ENCODE assay signal across 21 cellular contexts in genomic region chr3:68018275-68018674, GRCh38.
DNase-seq lines count a peak whose midpoint lies in the region; ATAC-seq and TF ChIP-seq lines count a peak whose summit lies in the region.
"Had no signal": no experiment of that assay in that cellular context is flagged by ENCODE, and none has a peak within 500 bp of the region (broad histone marks: within the 10 kb centered on the region; RNA-seq: fewer than 3 reads in every experiment).

No MANE protein-coding gene starts in this region.

- H3K27me3 Mint-ChIP-seq in GM23338 (ENCODE audit: insufficient read depth, low read depth, poor library complexity): no peaks in the 10 kb centered on the region
- H3K27me3 Mint-ChIP-seq: CD4-positive, alpha-beta memory T cell had no signal

- H3K4me1 ChIP-seq in GM23338 (ENCODE audit: insufficient read depth): no peaks in the 10 kb centered on the region
- no peaks in the 10 kb centered on the region for H3K4me1 ChIP-seq in adipocyte (ENCODE audit: control insufficient read depth, insufficient read depth, low read length)
- no peaks in the 10 kb centered on the region for H3K4me1 ChIP-seq in hepatocyte (ENCODE audit: insufficient read depth)
- H3K4me1 ChIP-seq: BLaER1, Caco-2, SJCRH30 had no signal

- no peak overlapping the region for H3K27ac Mint-ChIP-seq in GM23338

- H2AFZ ChIP-seq in GM23338 (no peak overlapping the region), hepatocyte (no peak overlapping the region)

- H3K9me3 ChIP-seq in adipocyte (ENCODE audit: control insufficient read depth, low read length) (no peaks in the 10 kb centered on the region), hepatocyte (ENCODE audit: low read depth) (no peaks in the 10 kb centered on the region)
- H3K9me3 ChIP-seq: BLaER1, Caco-2, SJCRH30 had no signal

- ATAC-seq in GM23338 (no peak; the same call in 2 of the 3 replicates), left lobe of liver (no peak), HG03280 (IDR thresholded peaks at IDR 0.05; ENCODE audit: unreplicated experiment) (no peak)

- H3K27me3 ChIP-seq in GM23338 (ENCODE audit: insufficient read depth): no peaks in the 10 kb centered on the region
- no peaks in the 10 kb centered on the region for H3K27me3 ChIP-seq in adipocyte (replicated peaks; ENCODE audit: control insufficient read depth, insufficient read depth, low read length)
- no peaks in the 10 kb centered on the region for H3K27me3 ChIP-seq in hepatocyte
- H3K27me3 ChIP-seq: BLaER1, SJCRH30 had no signal

- H3K27ac ChIP-seq in GM23338 (ENCODE audit: low read depth) (no peak overlapping the region), hepatocyte (no peak overlapping the region)
- H3K27ac ChIP-seq: BLaER1, SJCRH30 had no signal

- TF ChIP-seq CTCF in GM23338 (conservative IDR thresholded peaks at IDR 0.05; ENCODE audit: low read depth in 2 of 2) (peak in 1 of 2 experiments; percentile 46; a peak in 3 of 4 replicates), LNCaP clone FGC (IDR thresholded peaks at IDR 0.05; ENCODE audit: control insufficient read depth, extremely low read depth, insufficient read depth) (0 out of 2 replicates have a peak, but pooled peaks have one; percentile 6), hepatocyte (IDR thresholded peaks at IDR 0.05; ENCODE audit: poor library complexity) (no peak)

- WGBS in hepatocyte (ENCODE audit: low lambda C conversion rate, missing lambda C conversion rate): 100% methylated on average over 1 of the region's 1 CpG

- H3K4me2 ChIP-seq in GM23338 (no peak overlapping the region), hepatocyte (no peak overlapping the region)
- H3K4me2 ChIP-seq: BLaER1 had no signal

- no peaks in the 10 kb centered on the region for H3K79me2 ChIP-seq in GM23338 (replicated peaks; ENCODE audit: insufficient read depth)
- no peaks in the 10 kb centered on the region for H3K79me2 ChIP-seq in hepatocyte

- no peaks in the 10 kb centered on the region for H3K9me3 Mint-ChIP-seq in GM23338

- peaks cover 3% of the 10 kb centered on the region; the same call in 2 of the 3 replicates for H3K4me1 Mint-ChIP-seq in GM23338

- no peaks in the 10 kb centered on the region for H3K36me3 Mint-ChIP-seq in GM23338 (ENCODE audit: low read depth)
- H3K36me3 Mint-ChIP-seq: CD4-positive, alpha-beta memory T cell had no signal

- no peak overlapping the region for H3K9ac ChIP-seq in adipocyte (ENCODE audit: low read length)
- H3K9ac ChIP-seq: BLaER1 had no signal

- no peaks in the 10 kb centered on the region for H3K36me3 ChIP-seq in GM23338 (ENCODE audit: insufficient read depth)
- H3K36me3 ChIP-seq in adipocyte (ENCODE audit: control insufficient read depth, insufficient read depth, low read length, severe bottlenecking): no peaks in the 10 kb centered on the region
- no peaks in the 10 kb centered on the region for H3K36me3 ChIP-seq in hepatocyte (replicated peaks; ENCODE audit: insufficient read depth, low read depth)
- H3K36me3 ChIP-seq: BLaER1, SJCRH30 had no signal

- no peaks in the 10 kb centered on the region for H3F3A ChIP-seq in GM23338 (replicated peaks; ENCODE audit: low read depth)

- no peak overlapping the region for H3K4me3 Mint-ChIP-seq in GM23338
- H3K4me3 Mint-ChIP-seq: CD4-positive, alpha-beta memory T cell had no signal

- H3K9me2 ChIP-seq in GM23338 (ENCODE audit: insufficient read depth) (no peaks in the 10 kb centered on the region), hepatocyte (replicated peaks; ENCODE audit: insufficient read depth) (no peaks in the 10 kb centered on the region)

- H3K4me3 ChIP-seq in GM23338: no peak overlapping the region
- H3K4me3 ChIP-seq in LNCaP clone FGC (ENCODE audit: low read depth, low read length): no peak overlapping the region
- H3K4me3 ChIP-seq in adipocyte (ENCODE audit: low read length): no peak overlapping the region
- H3K4me3 ChIP-seq in hepatocyte: no peak overlapping the region
- H3K4me3 ChIP-seq: BLaER1, SJCRH30 had no signal

- peak; percentile 33 for DNase-seq in GM23338 (ENCODE audit: low spot score)
- no peak for DNase-seq in LNCaP clone FGC (ENCODE audit: low read depth)
- DNase-seq in adipocyte (ENCODE audit: low read depth): peak; percentile 3
- no peak for DNase-seq in hepatocyte (ENCODE audit: low spot score)
- no peak for DNase-seq in left lobe of liver (ENCODE audit: low spot score)
- DNase-seq in activated CD4-positive, CD25-positive, alpha-beta regulatory T cell (lab: John Stamatoyannopoulos, UW): no peak
- DNase-seq: Caco-2; CD4-positive, alpha-beta memory T cell; DMS 273 treated with DMSO at 0.1 percent for 48 hours; KBM-7; NCI-H1105; NCI-H1694; NCI-H2081; NCI-H2171; NCI-H345; NCI-H524; NCI-H774; NK-92 treated with Interleukin-12 subunit alpha and Interleukin-12 subunit beta, amount 100 ng/mL, for 24 hours; SJCRH30 had no signal

- H4K20me1 ChIP-seq in GM23338 (replicated peaks; ENCODE audit: insufficient read depth) (no peaks in the 10 kb centered on the region), hepatocyte (ENCODE audit: insufficient read depth, poor library complexity, severe bottlenecking) (no peaks in the 10 kb centered on the region)
- H4K20me1 ChIP-seq: BLaER1 had no signal

TF ChIP-seq in GM23338, 12 proteins besides CTCF, POLR2A, EP300 and RAD21:
- TF ChIP-seq EZH2phosphoT487 (IDR thresholded peaks at IDR 0.05; ENCODE audit: unreplicated experiment) (no peak), REST (IDR thresholded peaks at IDR 0.05; ENCODE audit: unreplicated experiment) (no peak), CREB1 (CRISPR knock-in tag; IDR thresholded peaks at IDR 0.05; ENCODE audit: low read depth) (no peak), JUNB (IDR thresholded peaks at IDR 0.05; ENCODE audit: unreplicated experiment) (no peak), ZNF331 (CRISPR knock-in tag; IDR thresholded peaks at IDR 0.05; ENCODE audit: low read depth) (no peak), ETS1 (IDR thresholded peaks at IDR 0.05) (no peak), POLR2AphosphoS5 (IDR thresholded peaks at IDR 0.05; ENCODE audit: low read depth) (no peak), ZNF114 (CRISPR knock-in tag; IDR thresholded peaks at IDR 0.05) (no peak)

Comparison
In these comparisons a context has a peak if more than half of its experiments do, and no peak if none do; other contexts are left out.
1. DNase-seq: peak in GM23338 (single experiment) and adipocyte (single experiment); none in LNCaP clone FGC (single experiment), hepatocyte (single experiment), left lobe of liver (single experiment) and activated CD4-positive, CD25-positive, alpha-beta regulatory T cell (0 of 4).